ENCODE assay signal across 2 cellular contexts in the genomic region with DNA sequence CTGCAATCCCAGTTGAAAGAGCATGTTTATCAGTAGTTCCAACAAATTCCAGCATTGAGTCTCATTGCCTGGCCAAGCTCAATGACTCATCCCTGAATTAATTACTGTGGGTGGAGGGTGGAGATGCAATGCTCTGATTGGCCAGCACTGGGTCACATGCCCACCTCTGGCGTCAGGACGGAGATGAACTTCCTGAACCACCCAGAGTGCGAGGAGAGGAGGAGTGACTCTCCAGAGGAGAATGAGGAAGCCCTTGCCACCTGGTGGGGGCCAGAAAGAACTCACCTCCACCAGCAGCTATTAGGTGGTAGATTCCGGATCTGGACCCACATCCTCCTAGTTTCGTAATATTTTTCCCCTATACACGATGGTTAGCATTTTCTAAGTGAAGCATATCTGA.
TF ChIP-seq lines count a peak whose summit lies in the region.

No MANE protein-coding gene starts in this region.

TF ChIP-seq in SK-N-SH, 30 proteins besides CTCF, POLR2A, EP300 and RAD21 (continued from another document):
- TF ChIP-seq, protein P1, sequence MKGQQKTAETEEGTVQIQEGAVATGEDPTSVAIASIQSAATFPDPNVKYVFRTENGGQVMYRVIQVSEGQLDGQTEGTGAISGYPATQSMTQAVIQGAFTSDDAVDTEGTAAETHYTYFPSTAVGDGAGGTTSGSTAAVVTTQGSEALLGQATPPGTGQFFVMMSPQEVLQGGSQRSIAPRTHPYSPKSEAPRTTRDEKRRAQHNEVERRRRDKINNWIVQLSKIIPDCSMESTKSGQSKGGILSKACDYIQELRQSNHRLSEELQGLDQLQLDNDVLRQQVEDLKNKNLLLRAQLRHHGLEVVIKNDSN (IDR thresholded peaks at IDR 0.05; ENCODE audit: borderline replicate concordance, low read depth), result peak; percentile 32; the same call in 1 of the 2 replicates

TF ChIP-seq in SK-N-SH treated with all-trans-retinoic acid at 6 μM for 48 hours, 23 proteins besides CTCF, POLR2A, EP300 and RAD21 (continued from another document):
- TF ChIP-seq, protein P2, sequence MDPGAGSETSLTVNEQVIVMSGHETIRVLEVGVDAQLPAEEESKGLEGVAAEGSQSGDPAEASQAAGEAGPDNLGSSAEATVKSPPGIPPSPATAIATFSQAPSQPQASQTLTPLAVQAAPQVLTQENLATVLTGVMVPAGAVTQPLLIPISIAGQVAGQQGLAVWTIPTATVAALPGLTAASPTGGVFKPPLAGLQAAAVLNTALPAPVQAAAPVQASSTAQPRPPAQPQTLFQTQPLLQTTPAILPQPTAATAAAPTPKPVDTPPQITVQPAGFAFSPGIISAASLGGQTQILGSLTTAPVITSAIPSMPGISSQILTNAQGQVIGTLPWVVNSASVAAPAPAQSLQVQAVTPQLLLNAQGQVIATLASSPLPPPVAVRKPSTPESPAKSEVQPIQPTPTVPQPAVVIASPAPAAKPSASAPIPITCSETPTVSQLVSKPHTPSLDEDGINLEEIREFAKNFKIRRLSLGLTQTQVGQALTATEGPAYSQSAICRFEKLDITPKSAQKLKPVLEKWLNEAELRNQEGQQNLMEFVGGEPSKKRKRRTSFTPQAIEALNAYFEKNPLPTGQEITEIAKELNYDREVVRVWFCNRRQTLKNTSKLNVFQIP (CRISPR knock-in tag; IDR thresholded peaks at IDR 0.05; ENCODE audit: borderline replicate concordance, low read depth), result no peak
- TF ChIP-seq BACH2 (CRISPR knock-in tag; IDR thresholded peaks at IDR 0.05; ENCODE audit: borderline replicate concordance) (no peak), ZNF70 (CRISPR knock-in tag; IDR thresholded peaks at IDR 0.05) (no peak), ZFP30 (CRISPR knock-in tag; IDR thresholded peaks at IDR 0.05) (no peak), GLIS3 (CRISPR knock-in tag; IDR thresholded peaks at IDR 0.05) (no peak), OSR1 (CRISPR knock-in tag; IDR thresholded peaks at IDR 0.05) (no peak), RARB (CRISPR knock-in tag; IDR thresholded peaks at IDR 0.05) (no peak), ISL1 (CRISPR knock-in tag; IDR thresholded peaks at IDR 0.05) (no peak), CSDC2 (CRISPR knock-in tag; IDR thresholded peaks at IDR 0.05) (no peak), TCF4 (CRISPR knock-in tag; IDR thresholded peaks at IDR 0.05; ENCODE audit: borderline replicate concordance) (no peak), ZC3H10 (CRISPR knock-in tag; IDR thresholded peaks at IDR 0.05) (no peak)
